In genomic region chr18:46497129-46497528, GRCh38 we compare ENCODE assay signal across 11 cellular contexts.
DNase-seq lines count a peak whose midpoint lies in the region; ATAC-seq, FAIRE-seq and TF ChIP-seq lines count a peak whose summit lies in the region.
"Had no signal": no experiment of that assay in that cellular context is flagged by ENCODE, and none has a peak within 500 bp of the region (broad histone marks: within the 10 kb centered on the region; RNA-seq: fewer than 3 reads in every experiment).

No MANE protein-coding gene starts in this region.

- H2AFZ ChIP-seq in GM12878 (ENCODE audit: control insufficient read depth, low read depth, low read length), result no peak overlapping the region

- no peak overlapping the region for H3K27ac Mint-ChIP-seq in neural crest cell (ENCODE audit: unreplicated experiment)

- TF ChIP-seq CTCF in GM12878 (IDR thresholded peaks at IDR 0.05 in 2 of 3, conservative IDR thresholded peaks at IDR 0.05 in 1 of 3; ENCODE audit: control insufficient read depth in 2 of 3, extremely low read depth in 1 of 3, insufficient read depth in 1 of 3, low read depth in 3 of 3, low read length in 3 of 3) (no peak), neural crest cell (conservative IDR thresholded peaks at IDR 0.05) (no peak)

- no peaks in the 10 kb centered on the region for H3K9me3 ChIP-seq in GM12878 (replicated peaks; ENCODE audit: control insufficient read depth, insufficient read depth, low read length)
- no peaks in the 10 kb centered on the region for H3K9me3 ChIP-seq in effector memory CD4-positive, alpha-beta T cell (ENCODE audit: control insufficient read depth, low read length)

- TF ChIP-seq POLR2A in GM12878 (IDR thresholded peaks at IDR 0.05; ENCODE audit: low read depth, low read length), result no peak

- H3K27me3 ChIP-seq in GM12878 (replicated peaks in 1 of 2; ENCODE audit: control insufficient read depth in 2 of 2, insufficient read depth in 2 of 2, low read length in 1 of 2), result no peaks in the 10 kb centered on the region
- H3K27me3 ChIP-seq in effector memory CD4-positive, alpha-beta T cell (replicated peaks; ENCODE audit: control insufficient read depth, insufficient read depth, low read length, poor library complexity, severe bottlenecking), result no peaks in the 10 kb centered on the region

- no peaks in the 10 kb centered on the region for H3K36me3 ChIP-seq in GM12878 (ENCODE audit: control insufficient read depth in 2 of 2, insufficient read depth in 2 of 2, low read length in 1 of 2)
- no peaks in the 10 kb centered on the region for H3K36me3 ChIP-seq in effector memory CD4-positive, alpha-beta T cell (ENCODE audit: control insufficient read depth, insufficient read depth, low read length)

- SMC1A ChIA-PET in GM12878 (lab: Charles Lee; ENCODE audit: uncharacterized antibody, unreplicated experiment), result no interaction called here

- no peak overlapping the region for H3K27ac ChIP-seq in GM12878 (ENCODE audit: control insufficient read depth, insufficient read depth)
- no peak overlapping the region for H3K27ac ChIP-seq in effector memory CD4-positive, alpha-beta T cell (ENCODE audit: insufficient read depth, low read length, poor library complexity, severe bottlenecking)
- H3K27ac ChIP-seq: 22Rv1 had no signal

- no peaks in the 10 kb centered on the region for H3K36me3 Mint-ChIP-seq in neural crest cell (ENCODE audit: low read depth)

- no peak overlapping the region for H3K4me2 ChIP-seq in GM12878 (ENCODE audit: control insufficient read depth, insufficient read depth)

- H3K9ac ChIP-seq in GM12878 (ENCODE audit: control insufficient read depth, insufficient read depth, low read length), result no peak overlapping the region

- POLR2A ChIA-PET in GM12878 (lab: Charles Lee), result no interaction called here

- no peaks in the 10 kb centered on the region for H3K9me3 Mint-ChIP-seq in neural crest cell

- DNase-seq in DMS 273 (lab: John Stamatoyannopoulos, UW; ENCODE audit: unreplicated experiment) (peak; percentile 40), DMS 273 treated with DMSO at 0.1 percent for 48 hours (lab: John Stamatoyannopoulos, UW) (no peak), NAMALWA (ENCODE audit: low spot score) (peak; percentile 43), GM12878 (ENCODE audit: low read depth, low spot score) (no peak), neural crest cell (ENCODE audit: low read depth, low spot score) (peak; percentile 76), NCI-H1436 treated with DMSO at 0.1 percent for 48 hours (lab: John Stamatoyannopoulos, UW) (no peak)
- DNase-seq in effector memory CD4-positive, alpha-beta T cell, result no peak
- DNase-seq: left cardiac atrium had no signal

- TF ChIP-seq EP300 in GM12878 (IDR thresholded peaks at IDR 0.05; ENCODE audit: borderline replicate concordance in 1 of 2, control insufficient read depth in 1 of 2, low read depth in 2 of 2, low read length in 2 of 2), result no peak

- H4K20me1 ChIP-seq in GM12878 (ENCODE audit: control insufficient read depth, insufficient read depth), result no peaks in the 10 kb centered on the region

- H3K4me3 ChIP-seq in GM12878, result no peak overlapping the region
- no peak overlapping the region for H3K4me3 ChIP-seq in effector memory CD4-positive, alpha-beta T cell (ENCODE audit: insufficient read depth, low read depth, low read length, poor library complexity, severe bottlenecking)

- H3K4me1 ChIP-seq in GM12878 (ENCODE audit: control insufficient read depth, insufficient read depth, low read length), result no peaks in the 10 kb centered on the region
- H3K4me1 ChIP-seq in effector memory CD4-positive, alpha-beta T cell (ENCODE audit: control insufficient read depth, insufficient read depth, low read length, poor library complexity, severe bottlenecking), result no peaks in the 10 kb centered on the region

- peaks cover 43% of the 10 kb centered on the region for H3K27me3 Mint-ChIP-seq in neural crest cell (ENCODE audit: low read depth)

- TF ChIP-seq RAD21 in GM12878 (IDR thresholded peaks at IDR 0.05; ENCODE audit: insufficient read depth, low read depth, low read length), result no peak

- WGBS in GM12878 (ENCODE audit: insufficient coverage, insufficient replicate concordance, low lambda C conversion rate, missing lambda C conversion rate), result 57% methylated on average over 4 of the region's 4 CpGs

- no TSS peak for BruUV-seq in GM12878 (replicated peaks; lab: Mats Ljungman, UMichigan)

- no peaks in the 10 kb centered on the region for H3K4me1 Mint-ChIP-seq in neural crest cell

- RAD21 ChIA-PET in GM12878 (lab: Charles Lee; ENCODE audit: unreplicated experiment), result no interaction called here

- no peak for FAIRE-seq in GM12878 (lab: Jason Lieb, UNC)
- FAIRE-seq: GM18507 had no signal

- H3K4me3 Mint-ChIP-seq in neural crest cell, result no peak overlapping the region

- intact Hi-C loops in GM12878 (cut with micrococcal nuclease; ENCODE audit: unreplicated experiment), result no loop called here

- ATAC-seq in GM12878, result no peak
- ATAC-seq in GM21515 (IDR thresholded peaks at IDR 0.05; ENCODE audit: unreplicated experiment), result no peak
- ATAC-seq: left cardiac atrium had no signal

- CTCF ChIA-PET in GM12878 (lab: Yijun Ruan, JAX), result interaction anchor here (0.5 kb wide), 1 partner anchor 354 kb away, joined by 3 read pairs; no protein-coding TSS in a partner anchor

- in situ Hi-C loops in GM12878 (cut with MboI), result no loop called here

- no peaks in the 10 kb centered on the region for H3K79me2 ChIP-seq in GM12878 (ENCODE audit: control insufficient read depth, insufficient read depth, low read length)

TF ChIP-seq in GM12878, 131 proteins besides CTCF, POLR2A, EP300 and RAD21:
- peak; percentile 93 for TF ChIP-seq REST (IDR thresholded peaks at IDR 0.05; ENCODE audit: low read depth, low read length)
- TF ChIP-seq HDGF (IDR thresholded peaks at IDR 0.05), result no peak
- TF ChIP-seq HDAC6 (IDR thresholded peaks at IDR 0.05; ENCODE audit: unreplicated experiment), result no peak
- no peak for TF ChIP-seq SRF (IDR thresholded peaks at IDR 0.05; ENCODE audit: low read depth in 2 of 2, low read length in 2 of 2)
- TF ChIP-seq SIX5 (IDR thresholded peaks at IDR 0.05; ENCODE audit: low read depth, low read length, severe bottlenecking), result no peak
TF ChIP-seq in GM12878: peak in this region for 1.

Comparison
In these comparisons a context has a peak if more than half of its experiments do, and no peak if none do; other contexts are left out.
1. DNase-seq: peak in DMS 273 (single experiment), NAMALWA (single experiment) and neural crest cell (single experiment); none in DMS 273 treated with DMSO at 0.1 percent for 48 hours (single experiment), GM12878 (single experiment), NCI-H1436 treated with DMSO at 0.1 percent for 48 hours (single experiment) and effector memory CD4-positive, alpha-beta T cell (0 of 3).